18 cellular contexts compared by ENCODE assay signal in the genomic region with DNA sequence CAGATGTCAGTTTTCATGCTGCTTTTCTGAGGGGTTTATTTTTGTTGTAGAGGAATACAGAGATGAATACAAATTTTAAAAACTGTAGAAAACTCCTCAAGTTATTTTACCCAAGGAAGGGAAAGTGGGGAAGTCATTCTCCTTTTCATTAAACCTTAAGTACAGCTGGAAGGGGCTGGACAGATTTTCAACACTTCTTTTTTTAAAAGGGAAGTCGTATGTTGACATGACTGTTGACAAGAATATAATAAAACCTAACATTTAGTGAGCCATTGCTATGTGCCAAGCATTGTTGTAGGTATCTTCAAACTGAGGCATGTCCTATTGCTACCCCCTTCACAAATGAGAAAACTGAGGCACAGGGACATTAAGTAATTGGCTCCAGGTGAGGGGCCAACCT.
DNase-seq lines count a peak whose midpoint lies in the region; ATAC-seq and TF ChIP-seq lines count a peak whose summit lies in the region.
"Had no signal": no experiment of that assay in that cellular context is flagged by ENCODE, and none has a peak within 500 bp of the region (broad histone marks: within the 10 kb centered on the region; RNA-seq: fewer than 3 reads in every experiment).

No MANE protein-coding gene starts in this region.

- H3K27me3 Mint-ChIP-seq in CD14-positive monocyte (ENCODE audit: low read depth in 3 of 3) (peaks cover 0 to 4% (median 0%) of the 10 kb centered on the region in 3 donors), progenitor cell of endocrine pancreas (no peaks in the 10 kb centered on the region)

- H3F3A ChIP-seq in SK-N-SH (replicated peaks; ENCODE audit: insufficient read depth) = peaks cover 4% of the 10 kb centered on the region

- H3K4me3 Mint-ChIP-seq in CD14-positive monocyte = peak overlapping the region in 1 of 2 donors; percentile 22
- H3K4me3 Mint-ChIP-seq in progenitor cell of endocrine pancreas (ENCODE audit: low read depth) = no peak overlapping the region
- H3K4me3 Mint-ChIP-seq: GM23338 had no signal

- H3K4me2 ChIP-seq in SK-N-SH = no peak overlapping the region
- H3K4me2 ChIP-seq: GM23338, KMS-11 had no signal

- peaks cover 36% of the 10 kb centered on the region for H3K4me1 Mint-ChIP-seq in CD14-positive monocyte
- H3K4me1 Mint-ChIP-seq in progenitor cell of endocrine pancreas (ENCODE audit: low read depth) = peaks cover 26% of the 10 kb centered on the region
- H3K4me1 Mint-ChIP-seq: GM23338 had no signal

- H3K27ac Mint-ChIP-seq in CD14-positive monocyte = peak overlapping the region; percentile 53 to 88 (median 84)
- H3K27ac Mint-ChIP-seq in progenitor cell of endocrine pancreas = peak overlapping the region; percentile 25
- H3K27ac Mint-ChIP-seq: GM23338 had no signal

- DNase-seq in CD14-positive monocyte (ENCODE audit: low spot score) = no peak
- no peak for DNase-seq in Panc1 (ENCODE audit: low read depth, low spot score)
- DNase-seq in left lung = no peak
- no peak for DNase-seq in progenitor cell of endocrine pancreas (ENCODE audit: low spot score, unreplicated experiment)
- no peak for DNase-seq in brain microvascular endothelial cell
- no peak for DNase-seq in SK-N-SH
- DNase-seq: C1 segment of cervical spinal cord, EL, NCI-H1048, NCI-H1436 treated with DMSO at 0.1 percent for 48 hours, NCI-H2081 treated with DMSO at 0.1 percent for 48 hours, NCI-H524, SHP77 had no signal

- H4K20me1 ChIP-seq in SK-N-SH (ENCODE audit: insufficient read depth) = no peaks in the 10 kb centered on the region

- intact Hi-C loops in CD14-positive monocyte (cut with micrococcal nuclease) = no loop called here
- intact Hi-C loops in Panc1 (cut with micrococcal nuclease; ENCODE audit: unreplicated experiment) = no loop called here
- intact Hi-C loops in left lung (cut with DNase I) = no loop called here

- H3K4me3 ChIP-seq in Panc1 (ENCODE audit: low read depth in 2 of 2, low read length in 2 of 2) (no peak overlapping the region), left lung (no peak overlapping the region), brain microvascular endothelial cell (ENCODE audit: low read depth, low read length) (no peak overlapping the region), SK-N-SH (ENCODE audit: low read depth in 2 of 2, low read length in 1 of 2) (no peak overlapping the region)
- H3K4me3 ChIP-seq: GM23338 had no signal

- H2AFZ ChIP-seq in SK-N-SH (ENCODE audit: low read depth) = no peak overlapping the region

- in situ Hi-C loops in Panc1 (cut with HindIII; ENCODE audit: low pct_unique_long_range_greater_than_20kb, low sequenced_read_pairs) = no loop called here
- in situ Hi-C loops in brain microvascular endothelial cell (cut with HindIII; ENCODE audit: low pct_ligation_motif_present, low sequenced_read_pairs) = no loop called here

- ATAC-seq in Panc1 = no peak
- peak; percentile 47 for ATAC-seq in left lung
- ATAC-seq in HG03442 (IDR thresholded peaks at IDR 0.05; ENCODE audit: unreplicated experiment) = no peak
- no peak for ATAC-seq in HG02973 (IDR thresholded peaks at IDR 0.05; ENCODE audit: unreplicated experiment)
- ATAC-seq: GM23338, HCT116 had no signal

- H3K9ac ChIP-seq in SK-N-SH = no peak overlapping the region
- H3K9ac ChIP-seq: KMS-11 had no signal

- POLR2A ChIA-PET in Panc1 (lab: Charles Lee) = no interaction called here
- POLR2A ChIA-PET in SK-N-SH (lab: Yijun Ruan, JAX) = no interaction called here

- H3K36me3 ChIP-seq in Panc1 (ENCODE audit: control insufficient read depth, insufficient read depth, low read length) (no peaks in the 10 kb centered on the region), left lung (no peaks in the 10 kb centered on the region), brain microvascular endothelial cell (replicated peaks) (no peaks in the 10 kb centered on the region), SK-N-SH (replicated peaks in 1 of 2; ENCODE audit: control insufficient read depth in 1 of 2, insufficient read depth in 2 of 2, low read length in 1 of 2) (no peaks in the 10 kb centered on the region)

- no TSS peak for BruUV-seq in Panc1 (replicated peaks; lab: Mats Ljungman, UMichigan)

- H3K9me3 Mint-ChIP-seq in CD14-positive monocyte = peaks cover 0 to 2% (median 0%) of the 10 kb centered on the region in 7 donors
- peaks cover 4% of the 10 kb centered on the region for H3K9me3 Mint-ChIP-seq in progenitor cell of endocrine pancreas (ENCODE audit: low read depth)
- H3K9me3 Mint-ChIP-seq: GM23338 had no signal

- no peak for TF ChIP-seq RAD21 in SK-N-SH (IDR thresholded peaks at IDR 0.05; ENCODE audit: low read length)

- no peaks in the 10 kb centered on the region for H3K36me3 Mint-ChIP-seq in CD14-positive monocyte
- no peaks in the 10 kb centered on the region for H3K36me3 Mint-ChIP-seq in progenitor cell of endocrine pancreas (ENCODE audit: insufficient read depth)

- WGBS in SK-N-SH (ENCODE audit: low lambda C conversion rate) = 88% methylated on average over 1 of the region's 1 CpG

- no peak for TF ChIP-seq CTCF in CD14-positive monocyte (IDR thresholded peaks at IDR 0.05)
- TF ChIP-seq CTCF in Panc1 (IDR thresholded peaks at IDR 0.05) = no peak
- TF ChIP-seq CTCF in left lung (IDR thresholded peaks at IDR 0.05) = no peak
- no peak for TF ChIP-seq CTCF in progenitor cell of endocrine pancreas (IDR thresholded peaks at IDR 0.05; ENCODE audit: unreplicated experiment)
- no peak for TF ChIP-seq CTCF in brain microvascular endothelial cell (IDR thresholded peaks at IDR 0.05; ENCODE audit: low read depth, low read length, missing control alignments)
- TF ChIP-seq CTCF in SK-N-SH (IDR thresholded peaks at IDR 0.05) = no peak

- no peaks in the 10 kb centered on the region for H3K4me1 ChIP-seq in Panc1 (ENCODE audit: control insufficient read depth, insufficient read depth, low read length)
- H3K4me1 ChIP-seq in left lung = peaks cover 6 to 21% of the 10 kb centered on the region in 2 donors
- H3K4me1 ChIP-seq in SK-N-SH (ENCODE audit: control insufficient read depth in 1 of 2, insufficient read depth in 2 of 2, low read depth in 1 of 2, low read length in 1 of 2) = peaks cover 0 to 4% of the 10 kb centered on the region in 2 experiments; a peak in 1 of 4 replicates

- no peaks in the 10 kb centered on the region for H3K79me2 ChIP-seq in SK-N-SH (ENCODE audit: insufficient read depth)

- H3K27ac ChIP-seq in Panc1 (ENCODE audit: low read length) (peak overlapping the region; percentile 52; the same call in 1 of the 2 replicates), left lung (peak overlapping the region; percentile 8 to 61), brain microvascular endothelial cell (no peak overlapping the region), SK-N-SH (ENCODE audit: low read depth in 2 of 2, low read length in 1 of 2) (peak overlapping the region in 1 of 2 experiments; percentile 20; a peak in 1 of 4 replicates)
- H3K27ac ChIP-seq: KMS-11 had no signal

- H3K9me2 ChIP-seq in SK-N-SH = no peaks in the 10 kb centered on the region

- CTCF ChIA-PET in Panc1 (lab: Charles Lee) (no interaction called here), SK-N-SH (lab: Yijun Ruan, JAX) (no interaction called here)

- no peak for TF ChIP-seq EP300 in SK-N-SH (IDR thresholded peaks at IDR 0.05; ENCODE audit: borderline replicate concordance in 1 of 2, low read depth in 1 of 2, low read length in 1 of 2)

- H3K27me3 ChIP-seq in Panc1 (ENCODE audit: control insufficient read depth, insufficient read depth, low read length) = no peaks in the 10 kb centered on the region
- no peaks in the 10 kb centered on the region for H3K27me3 ChIP-seq in left lung
- no peaks in the 10 kb centered on the region for H3K27me3 ChIP-seq in brain microvascular endothelial cell (replicated peaks)
- H3K27me3 ChIP-seq in SK-N-SH (ENCODE audit: insufficient read depth) = no peaks in the 10 kb centered on the region

- H3K9me3 ChIP-seq in Panc1 (ENCODE audit: control insufficient read depth, insufficient read depth, low read depth, low read length) (no peaks in the 10 kb centered on the region), left lung (no peaks in the 10 kb centered on the region), SK-N-SH (no peaks in the 10 kb centered on the region)

TF ChIP-seq in SK-N-SH, 30 proteins besides CTCF, POLR2A, EP300 and RAD21:
- TF ChIP-seq FOXJ3 (CRISPR knock-in tag; IDR thresholded peaks at IDR 0.05) = no peak
- TF ChIP-seq SMC3 (IDR thresholded peaks at IDR 0.05; ENCODE audit: low read depth, low read length) = no peak
- no peak for TF ChIP-seq MXI1 (IDR thresholded peaks at IDR 0.05; ENCODE audit: low read depth, low read length)
- no peak for TF ChIP-seq YY1 (IDR thresholded peaks at IDR 0.05; ENCODE audit: low read depth)
- TF ChIP-seq TAF1 (IDR thresholded peaks at IDR 0.05; ENCODE audit: borderline replicate concordance, low read depth, low read length) = no peak
- TF ChIP-seq, protein P1, sequence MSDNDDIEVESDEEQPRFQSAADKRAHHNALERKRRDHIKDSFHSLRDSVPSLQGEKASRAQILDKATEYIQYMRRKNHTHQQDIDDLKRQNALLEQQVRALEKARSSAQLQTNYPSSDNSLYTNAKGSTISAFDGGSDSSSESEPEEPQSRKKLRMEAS (IDR thresholded peaks at IDR 0.05; ENCODE audit: low read depth) = no peak
- TF ChIP-seq SIN3A (IDR thresholded peaks at IDR 0.05; ENCODE audit: borderline replicate concordance, low read depth, low read length) = no peak
- no peak for TF ChIP-seq FOXM1 (IDR thresholded peaks at IDR 0.05; ENCODE audit: low read depth)
- no peak for TF ChIP-seq JUND (IDR thresholded peaks at IDR 0.05)
- TF ChIP-seq, protein P2, sequence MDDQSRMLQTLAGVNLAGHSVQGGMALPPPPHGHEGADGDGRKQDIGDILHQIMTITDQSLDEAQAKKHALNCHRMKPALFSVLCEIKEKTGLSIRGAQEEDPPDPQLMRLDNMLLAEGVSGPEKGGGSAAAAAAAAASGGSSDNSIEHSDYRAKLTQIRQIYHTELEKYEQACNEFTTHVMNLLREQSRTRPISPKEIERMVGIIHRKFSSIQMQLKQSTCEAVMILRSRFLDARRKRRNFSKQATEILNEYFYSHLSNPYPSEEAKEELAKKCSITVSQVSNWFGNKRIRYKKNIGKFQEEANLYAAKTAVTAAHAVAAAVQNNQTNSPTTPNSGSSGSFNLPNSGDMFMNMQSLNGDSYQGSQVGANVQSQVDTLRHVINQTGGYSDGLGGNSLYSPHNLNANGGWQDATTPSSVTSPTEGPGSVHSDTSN (IDR thresholded peaks at IDR 0.05) = no peak
